1 cellular context compared by ENCODE assay signal in genomic region chr12:53840316-53840715, GRCh38.
TF ChIP-seq lines count a peak whose summit lies in the region.

No MANE protein-coding gene starts in this region.

TF ChIP-seq in HEK293, 187 proteins besides CTCF, POLR2A, EP300 and RAD21 (continued from another document):
- no peak for TF ChIP-seq PRDM10 (tag by site-specific recombination; IDR thresholded peaks at IDR 0.05)
